ENCODE assay signal across 16 cellular contexts in the genomic region with DNA sequence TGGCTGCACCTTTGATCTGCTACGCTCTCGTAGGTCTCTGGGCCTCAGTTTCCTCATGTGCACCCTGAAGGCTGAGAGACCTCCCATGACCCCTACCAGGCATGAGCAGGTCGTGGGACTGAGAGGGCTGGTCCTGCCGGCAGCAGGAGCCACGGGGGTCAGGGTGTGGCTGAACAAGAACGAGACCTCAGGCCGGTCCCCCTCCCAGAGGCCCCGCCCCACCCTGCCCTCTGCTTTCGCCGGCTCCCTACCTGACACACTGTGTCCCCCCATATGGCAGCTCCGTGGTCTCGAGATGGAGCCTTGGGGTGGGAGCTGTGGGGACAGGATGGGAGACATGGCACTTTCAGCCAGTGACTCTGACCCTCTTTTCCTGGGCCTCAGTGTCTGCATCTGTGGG. TPM values are rescaled to one million over a fixed set of nuclear protein-coding genes. Genes with fewer than 3 reads are reported as not detected.
DNase-seq lines count a peak whose midpoint lies in the region; TF ChIP-seq lines count a peak whose summit lies in the region.
"Had no signal": no experiment of that assay in that cellular context is flagged by ENCODE, and none has a peak within 500 bp of the region (broad histone marks: within the 10 kb centered on the region; RNA-seq: fewer than 3 reads in every experiment).

No MANE protein-coding gene starts in this region.

- H4K20me1 ChIP-seq in BLaER1 = no peaks in the 10 kb centered on the region

- POLR2A ChIA-PET in RWPE1 (lab: Yijun Ruan, JAX; ENCODE audit: low non-redundant PET) = no interaction called here

- H2BK120ac ChIP-seq in neuronal stem cell (ENCODE audit: low read depth, low read length) = no peak overlapping the region

- peak overlapping the region; percentile 82 for H3K4me2 ChIP-seq in BLaER1
- H3K4me2 ChIP-seq in neuronal stem cell (ENCODE audit: insufficient read depth, low read length, poor library complexity, severe bottlenecking) = no peak overlapping the region
- H3K4me2 ChIP-seq: A549 had no signal

- no peaks in the 10 kb centered on the region for H3K27me3 ChIP-seq in BLaER1
- H3K27me3 ChIP-seq in neuronal stem cell (ENCODE audit: control insufficient read depth in 3 of 3, insufficient read depth in 3 of 3, low read depth in 1 of 3, low read length in 3 of 3) = peaks cover 0 to 52% (median 2%) of the 10 kb centered on the region in 3 experiments

- WGBS in neuronal stem cell (ENCODE audit: extremely low coverage in 2 of 2, insufficient read length in 2 of 2, insufficient replicate concordance in 1 of 2), 2 donors = no CpG with 5 or more reads among the region's 12 CpGs

- no peak overlapping the region for H2BK5ac ChIP-seq in neuronal stem cell (ENCODE audit: low read length)

- H2AK5ac ChIP-seq in neuronal stem cell (ENCODE audit: low read depth, low read length) = peak overlapping the region; percentile 94

- H3K36me3 ChIP-seq in BLaER1 = no peaks in the 10 kb centered on the region
- H3K36me3 ChIP-seq in neuronal stem cell (replicated peaks in 1 of 2; ENCODE audit: control insufficient read depth in 2 of 2, insufficient read depth in 2 of 2, low read length in 2 of 2) = no peaks in the 10 kb centered on the region

- H3K9ac ChIP-seq in BLaER1 = 0 out of 2 replicates have a peak overlapping the region, but pooled peaks have one; percentile 34
- no peak overlapping the region for H3K9ac ChIP-seq in neuronal stem cell (ENCODE audit: low read depth, low read length, poor library complexity)

- H4K8ac ChIP-seq in neuronal stem cell (ENCODE audit: low read depth, low read length) = no peak overlapping the region

- H3K9me3 ChIP-seq in BLaER1 (no peaks in the 10 kb centered on the region), neuronal stem cell (replicated peaks in 1 of 2; ENCODE audit: control insufficient read depth in 2 of 2, insufficient read depth in 1 of 2, low read depth in 1 of 2, low read length in 2 of 2) (no peaks in the 10 kb centered on the region)
- H3K9me3 ChIP-seq: A549, Caco-2 had no signal

- DNase-seq in RWPE1 (ENCODE audit: low spot score) (no peak), neuronal stem cell (ENCODE audit: low spot score) (no peak), middle frontal gyrus (ENCODE audit: extremely low spot score, low spot score) (no peak), inferior parietal cortex (ENCODE audit: extremely low spot score) (no peak)
- DNase-seq in activated T-cell treated with anti-CD3 and anti-CD28 coated beads, Interleukin-2, amount 50 U/mL, for 48 hours = no peak
- DNase-seq: AML-193; Caco-2; Calu3; CD4-positive, alpha-beta T cell; CD8-positive, alpha-beta T cell; DMS79 treated with DMSO at 0.1 percent for 48 hours; GF-D8 had no signal

- no peak overlapping the region for H3K4ac ChIP-seq in neuronal stem cell (ENCODE audit: low read length)

- peak overlapping the region; percentile 13; the same call in 1 of the 2 replicates for H3K27ac ChIP-seq in BLaER1
- peak overlapping the region; percentile 71 for H3K27ac ChIP-seq in RWPE1
- H3K27ac ChIP-seq in neuronal stem cell (replicated peaks; ENCODE audit: low read length) = no peak overlapping the region
- H3K27ac ChIP-seq: 22Rv1, A549, C4-2B had no signal

- no peak for TF ChIP-seq CTCF in RWPE1 (conservative IDR thresholded peaks at IDR 0.05; ENCODE audit: low read depth)

- H3K18ac ChIP-seq in neuronal stem cell (ENCODE audit: low read length) = no peak overlapping the region

- peak overlapping the region; percentile 74 for H2BK15ac ChIP-seq in neuronal stem cell (ENCODE audit: low read length)

- no peak overlapping the region for H3K14ac ChIP-seq in neuronal stem cell (ENCODE audit: low read length)

- peaks cover 5% of the 10 kb centered on the region for H3K79me1 ChIP-seq in neuronal stem cell (ENCODE audit: low read depth, low read length)

- peaks cover 86% of the 10 kb centered on the region for H3K4me1 ChIP-seq in BLaER1
- peaks cover 13 to 21% of the 10 kb centered on the region in 2 donors for H3K4me1 ChIP-seq in neuronal stem cell (ENCODE audit: control insufficient read depth in 2 of 2, insufficient read depth in 1 of 2, low read depth in 1 of 2, low read length in 2 of 2)
- H3K4me1 ChIP-seq: A549 had no signal

- no peak overlapping the region for H2BK12ac ChIP-seq in neuronal stem cell (ENCODE audit: low read length)

- no peak overlapping the region for H2AFZ ChIP-seq in neuronal stem cell (ENCODE audit: low read length)

- no peak overlapping the region for H3K23ac ChIP-seq in neuronal stem cell (ENCODE audit: low read depth, low read length, poor library complexity)

- CTCF ChIA-PET in RWPE1 (lab: Yijun Ruan, JAX) = no interaction called here

- H4K91ac ChIP-seq in neuronal stem cell (ENCODE audit: low read depth, low read length, poor library complexity) = no peak overlapping the region

- H3K4me3 ChIP-seq in BLaER1 (no peak overlapping the region), neuronal stem cell (ENCODE audit: low read length in 2 of 2) (no peak overlapping the region)
- H3K4me3 ChIP-seq: A549 had no signal

RNA-seq across cellular contexts. Expression of gene CDKN1C, which starts 40.6 kb away (rescaled TPM):
- 45.4 TPM for polyA plus RNA-seq in neuronal stem cell (2013, experiment 1 of 2)
- 48.3 TPM for polyA plus RNA-seq in neuronal stem cell (2013, experiment 2 of 2)
